ENCODE assay signal across 11 cellular contexts in the genomic region with DNA sequence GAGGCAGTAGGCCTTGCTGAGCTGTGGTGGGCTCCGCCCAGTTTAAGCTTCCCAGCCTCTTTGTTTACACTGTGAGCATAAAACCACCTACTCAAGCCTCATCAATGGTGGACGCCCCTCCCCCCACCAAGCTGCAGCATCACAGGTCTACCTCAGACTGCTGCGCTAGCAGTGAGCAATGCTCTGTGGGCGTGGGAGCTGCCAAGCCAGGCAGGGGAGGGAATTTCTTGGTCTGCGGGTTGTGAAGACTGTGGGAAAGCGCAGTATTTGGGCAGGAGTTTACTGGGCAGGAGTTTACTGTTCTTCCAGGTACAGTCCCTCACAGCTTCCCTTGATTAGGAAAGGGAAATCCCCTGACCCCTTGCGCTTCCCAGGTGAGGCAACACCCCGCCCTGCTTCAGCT.
DNase-seq lines count a peak whose midpoint lies in the region; ATAC-seq and TF ChIP-seq lines count a peak whose summit lies in the region.
"Had no signal": no experiment of that assay in that cellular context is flagged by ENCODE, and none has a peak within 500 bp of the region (broad histone marks: within the 10 kb centered on the region; RNA-seq: fewer than 3 reads in every experiment).

No MANE protein-coding gene starts in this region.

- TF ChIP-seq POLR2A in stomach (IDR thresholded peaks at IDR 0.05) = no peak

- no peaks in the 10 kb centered on the region for H3K4me1 Mint-ChIP-seq in activated naive CD8-positive, alpha-beta T cell treated with anti-CD3 and anti-CD28 coated beads, Interleukin-2, amount 50 U/mL, for 24 hours
- no peaks in the 10 kb centered on the region for H3K4me1 Mint-ChIP-seq in mesothelial cell of epicardium
- no peaks in the 10 kb centered on the region for H3K4me1 Mint-ChIP-seq in stimulated activated memory B cell treated with anti-CD40 and anti-IgM and Interleukin-4, amounts not matched to agents 10 μg/mL and 1 μg/mL and 100 μg/mL, for 72 hours
- H3K4me1 Mint-ChIP-seq: activated naive CD8-positive, alpha-beta T cell treated with anti-CD3 and anti-CD28 coated beads, Interleukin-2, amount 10 ng/mL, durations not matched to agents 7 days and 5 days had no signal

- no peak for TF ChIP-seq CTCF in mesothelial cell of epicardium (IDR thresholded peaks at IDR 0.05; ENCODE audit: unreplicated experiment)
- TF ChIP-seq CTCF in stomach (IDR thresholded peaks at IDR 0.05) = no peak

- H3K27ac ChIP-seq in stomach = no peak overlapping the region
- H3K27ac ChIP-seq: heart left ventricle, HL-60 had no signal

- no peaks in the 10 kb centered on the region for H3K4me1 ChIP-seq in stomach
- H3K4me1 ChIP-seq: heart left ventricle had no signal

- TF ChIP-seq EP300 in stomach (IDR thresholded peaks at IDR 0.05) = no peak

- H3K27ac Mint-ChIP-seq in activated naive CD8-positive, alpha-beta T cell treated with anti-CD3 and anti-CD28 coated beads, Interleukin-2, amount 50 U/mL, for 24 hours = no peak overlapping the region
- peak overlapping the region; percentile 26 for H3K27ac Mint-ChIP-seq in mesothelial cell of epicardium
- no peak overlapping the region for H3K27ac Mint-ChIP-seq in stimulated activated memory B cell treated with anti-CD40 and anti-IgM and Interleukin-4, amounts not matched to agents 10 μg/mL and 1 μg/mL and 100 μg/mL, for 72 hours
- H3K27ac Mint-ChIP-seq: activated naive CD8-positive, alpha-beta T cell treated with anti-CD3 and anti-CD28 coated beads, Interleukin-2, amount 10 ng/mL, durations not matched to agents 7 days and 5 days had no signal

- H3K4me3 ChIP-seq in stomach = no peak overlapping the region
- H3K4me3 ChIP-seq: heart left ventricle had no signal

- peaks cover 5% of the 10 kb centered on the region for H3K27me3 Mint-ChIP-seq in activated naive CD8-positive, alpha-beta T cell treated with anti-CD3 and anti-CD28 coated beads, Interleukin-2, amount 50 U/mL, for 24 hours
- no peaks in the 10 kb centered on the region for H3K27me3 Mint-ChIP-seq in mesothelial cell of epicardium (ENCODE audit: low read depth)
- peaks cover 9% of the 10 kb centered on the region for H3K27me3 Mint-ChIP-seq in stimulated activated memory B cell treated with anti-CD40 and anti-IgM and Interleukin-4, amounts not matched to agents 10 μg/mL and 1 μg/mL and 100 μg/mL, for 72 hours

- WGBS in stomach, 5 donors = 49 to 73% (median 56%) methylated on average over 8 of the region's 8 CpGs

- ATAC-seq in activated naive CD8-positive, alpha-beta T cell treated with anti-CD3 and anti-CD28 coated beads, Interleukin-2, amount 50 U/mL, for 24 hours = no peak
- ATAC-seq in stimulated activated memory B cell treated with anti-CD40 and anti-IgM and Interleukin-4, amounts not matched to agents 10 μg/mL and 1 μg/mL and 100 μg/mL, for 72 hours = no peak
- no peak for ATAC-seq in HG03135 (IDR thresholded peaks at IDR 0.05; ENCODE audit: unreplicated experiment)
- ATAC-seq: heart left ventricle had no signal

- no peaks in the 10 kb centered on the region for H3K36me3 ChIP-seq in stomach
- H3K36me3 ChIP-seq: heart left ventricle had no signal

- DNase-seq in ELR (ENCODE audit: low read depth) (peak; percentile 3), NCI-H2227 (lab: John Stamatoyannopoulos, UW; ENCODE audit: unreplicated experiment) (peak; percentile 78), mesothelial cell of epicardium (ENCODE audit: low spot score in 2 of 2, unreplicated experiment in 2 of 2) (peak in 1 of 2 experiments; percentile 45), stomach (no peak), DMS 273 treated with DMSO at 0.1 percent for 48 hours (lab: John Stamatoyannopoulos, UW) (no peak)
- DNase-seq in activated naive CD8-positive, alpha-beta T cell treated with anti-CD3 and anti-CD28 coated beads, Interleukin-2, amount 50 U/mL, for 24 hours = peak; percentile 2
- DNase-seq: activated naive CD8-positive, alpha-beta T cell treated with anti-CD3 and anti-CD28 coated beads, Interleukin-2, amount 10 ng/mL, durations not matched to agents 7 days and 5 days; heart left ventricle had no signal

- no peaks in the 10 kb centered on the region for H3K27me3 ChIP-seq in stomach
- H3K27me3 ChIP-seq: heart left ventricle had no signal

- no peak overlapping the region for H3K4me3 Mint-ChIP-seq in activated naive CD8-positive, alpha-beta T cell treated with anti-CD3 and anti-CD28 coated beads, Interleukin-2, amount 50 U/mL, for 24 hours
- no peak overlapping the region for H3K4me3 Mint-ChIP-seq in mesothelial cell of epicardium
- no peak overlapping the region for H3K4me3 Mint-ChIP-seq in stimulated activated memory B cell treated with anti-CD40 and anti-IgM and Interleukin-4, amounts not matched to agents 10 μg/mL and 1 μg/mL and 100 μg/mL, for 72 hours
- H3K4me3 Mint-ChIP-seq: activated naive CD8-positive, alpha-beta T cell treated with anti-CD3 and anti-CD28 coated beads, Interleukin-2, amount 10 ng/mL, durations not matched to agents 7 days and 5 days had no signal

- intact Hi-C loops in stomach (cut with DNase I; ENCODE audit: low total_unique reads) = no loop called here

- H3K9me3 ChIP-seq in stomach = no peaks in the 10 kb centered on the region

- H3K9me3 Mint-ChIP-seq in activated naive CD8-positive, alpha-beta T cell treated with anti-CD3 and anti-CD28 coated beads, Interleukin-2, amount 50 U/mL, for 24 hours = peaks cover 5% of the 10 kb centered on the region
- peaks cover 25% of the 10 kb centered on the region for H3K9me3 Mint-ChIP-seq in mesothelial cell of epicardium
- H3K9me3 Mint-ChIP-seq in stimulated activated memory B cell treated with anti-CD40 and anti-IgM and Interleukin-4, amounts not matched to agents 10 μg/mL and 1 μg/mL and 100 μg/mL, for 72 hours = peaks cover 9% of the 10 kb centered on the region

- no peaks in the 10 kb centered on the region for H3K36me3 Mint-ChIP-seq in activated naive CD8-positive, alpha-beta T cell treated with anti-CD3 and anti-CD28 coated beads, Interleukin-2, amount 50 U/mL, for 24 hours (ENCODE audit: low read depth)
- H3K36me3 Mint-ChIP-seq in mesothelial cell of epicardium = no peaks in the 10 kb centered on the region
- H3K36me3 Mint-ChIP-seq in stimulated activated memory B cell treated with anti-CD40 and anti-IgM and Interleukin-4, amounts not matched to agents 10 μg/mL and 1 μg/mL and 100 μg/mL, for 72 hours = no peaks in the 10 kb centered on the region
- H3K36me3 Mint-ChIP-seq: activated naive CD8-positive, alpha-beta T cell treated with anti-CD3 and anti-CD28 coated beads, Interleukin-2, amount 10 ng/mL, durations not matched to agents 7 days and 5 days had no signal

Comparison
In these comparisons a context has a peak if more than half of its experiments do, and no peak if none do; other contexts are left out.
1. DNase-seq: peak in ELR (single experiment), NCI-H2227 (single experiment) and activated naive CD8-positive, alpha-beta T cell treated with anti-CD3 and anti-CD28 coated beads, Interleukin-2, amount 50 U/mL, for 24 hours (single experiment); none in stomach (single experiment) and DMS 273 treated with DMSO at 0.1 percent for 48 hours (single experiment).